Comparison of ENCODE assay signal across 23 cellular contexts in genomic region chr3:102972350-102972749, GRCh38.
DNase-seq lines count a peak whose midpoint lies in the region; FAIRE-seq and TF ChIP-seq lines count a peak whose summit lies in the region.
"Had no signal": no experiment of that assay in that cellular context is flagged by ENCODE, and none has a peak within 500 bp of the region (broad histone marks: within the 10 kb centered on the region; RNA-seq: fewer than 3 reads in every experiment).

No MANE protein-coding gene starts in this region.

- H3K9me3 Mint-ChIP-seq in astrocyte (ENCODE audit: unreplicated experiment) = peaks cover 5% of the 10 kb centered on the region
- no peaks in the 10 kb centered on the region for H3K9me3 Mint-ChIP-seq in activated T-helper 1 cell treated with anti-CD3 and anti-CD28 coated beads, Interleukin-12 subunit alpha, Interleukin-12 subunit beta, Interleukin-2, Interleukin-4 antibody, amounts not matched to agents 30 ng/mL and 10 ng/mL and 1 ng/mL, durations not matched to agents 14 hours and 24 hours and 36 hours
- H3K9me3 Mint-ChIP-seq: CD8-positive, alpha-beta T cell had no signal

- H3K4me2 ChIP-seq in astrocyte (ENCODE audit: low read length) = no peak overlapping the region
- H3K4me2 ChIP-seq: A549; BLaER1 treated with 17β-estradiol and CSF1 and Interleukin-3, amounts not matched to agents 10 nM and 100 nM had no signal

- H3K9me3 ChIP-seq in astrocyte (ENCODE audit: insufficient read depth, low read depth, low read length) (no peaks in the 10 kb centered on the region), sigmoid colon (no peaks in the 10 kb centered on the region)
- H3K9me3 ChIP-seq: A549; BLaER1 treated with 17β-estradiol and CSF1 and Interleukin-3, amounts not matched to agents 10 nM and 100 nM; Caco-2 had no signal

- no peaks in the 10 kb centered on the region for H3K4me1 Mint-ChIP-seq in astrocyte (ENCODE audit: low read depth, unreplicated experiment)
- H3K4me1 Mint-ChIP-seq in activated T-helper 1 cell treated with anti-CD3 and anti-CD28 coated beads, Interleukin-12 subunit alpha, Interleukin-12 subunit beta, Interleukin-2, Interleukin-4 antibody, amounts not matched to agents 30 ng/mL and 10 ng/mL and 1 ng/mL, durations not matched to agents 14 hours and 24 hours and 36 hours (ENCODE audit: low read depth) = no peaks in the 10 kb centered on the region
- H3K4me1 Mint-ChIP-seq: B cell had no signal

- H3K36me3 Mint-ChIP-seq in astrocyte (ENCODE audit: low read depth, unreplicated experiment) = no peaks in the 10 kb centered on the region
- no peaks in the 10 kb centered on the region for H3K36me3 Mint-ChIP-seq in activated T-helper 1 cell treated with anti-CD3 and anti-CD28 coated beads, Interleukin-12 subunit alpha, Interleukin-12 subunit beta, Interleukin-2, Interleukin-4 antibody, amounts not matched to agents 30 ng/mL and 10 ng/mL and 1 ng/mL, durations not matched to agents 14 hours and 24 hours and 36 hours (ENCODE audit: low read depth)
- H3K36me3 Mint-ChIP-seq: CD8-positive, alpha-beta T cell had no signal

- no peak overlapping the region for H3K4me3 Mint-ChIP-seq in astrocyte (ENCODE audit: unreplicated experiment)
- H3K4me3 Mint-ChIP-seq in activated T-helper 1 cell treated with anti-CD3 and anti-CD28 coated beads, Interleukin-12 subunit alpha, Interleukin-12 subunit beta, Interleukin-2, Interleukin-4 antibody, amounts not matched to agents 30 ng/mL and 10 ng/mL and 1 ng/mL, durations not matched to agents 14 hours and 24 hours and 36 hours = no peak overlapping the region
- H3K4me3 Mint-ChIP-seq: B cell; CD4-positive, alpha-beta T cell; CD8-positive, alpha-beta T cell had no signal

- H3K27ac Mint-ChIP-seq in astrocyte (ENCODE audit: unreplicated experiment) = no peak overlapping the region
- no peak overlapping the region for H3K27ac Mint-ChIP-seq in activated T-helper 1 cell treated with anti-CD3 and anti-CD28 coated beads, Interleukin-12 subunit alpha, Interleukin-12 subunit beta, Interleukin-2, Interleukin-4 antibody, amounts not matched to agents 30 ng/mL and 10 ng/mL and 1 ng/mL, durations not matched to agents 14 hours and 24 hours and 36 hours
- H3K27ac Mint-ChIP-seq: B cell; CD4-positive, alpha-beta T cell; CD8-positive, alpha-beta T cell had no signal

- H3K36me3 ChIP-seq in astrocyte (ENCODE audit: insufficient read depth, low read length) (no peaks in the 10 kb centered on the region), sigmoid colon (no peaks in the 10 kb centered on the region)
- H3K36me3 ChIP-seq: BLaER1 treated with 17β-estradiol and CSF1 and Interleukin-3, amounts not matched to agents 10 nM and 100 nM had no signal

- no peak for FAIRE-seq in astrocyte (lab: Jason Lieb, UNC)
- FAIRE-seq: A549, D721Med, G401.6, GM12891, GM19239 had no signal

- H3K27me3 Mint-ChIP-seq in astrocyte (ENCODE audit: low read depth, unreplicated experiment) = no peaks in the 10 kb centered on the region
- H3K27me3 Mint-ChIP-seq in activated T-helper 1 cell treated with anti-CD3 and anti-CD28 coated beads, Interleukin-12 subunit alpha, Interleukin-12 subunit beta, Interleukin-2, Interleukin-4 antibody, amounts not matched to agents 30 ng/mL and 10 ng/mL and 1 ng/mL, durations not matched to agents 14 hours and 24 hours and 36 hours (ENCODE audit: insufficient read depth) = no peaks in the 10 kb centered on the region
- H3K27me3 Mint-ChIP-seq: B cell; CD4-positive, alpha-beta T cell had no signal

- no peak overlapping the region for H3K4me3 ChIP-seq in astrocyte (ENCODE audit: insufficient read depth, low read depth, low read length)
- no peak overlapping the region for H3K4me3 ChIP-seq in sigmoid colon
- H3K4me3 ChIP-seq: A549; BLaER1 treated with 17β-estradiol and CSF1 and Interleukin-3, amounts not matched to agents 10 nM and 100 nM had no signal

- H3K27ac ChIP-seq in astrocyte (ENCODE audit: low read depth, low read length) (no peak overlapping the region), sigmoid colon (peak overlapping the region in 2 of 4 donors; percentile 36 to 55)
- H3K27ac ChIP-seq: 22Rv1; A549; BLaER1 treated with 17β-estradiol and CSF1 and Interleukin-3, amounts not matched to agents 10 nM and 100 nM; C4-2B had no signal

- peak in 3 of 4 donors; percentile 64 to 78 (median 72) for TF ChIP-seq EP300 in sigmoid colon (IDR thresholded peaks at IDR 0.05)

- TF ChIP-seq POLR2A in sigmoid colon (IDR thresholded peaks at IDR 0.05) = no peak

- H3K79me2 ChIP-seq in astrocyte (ENCODE audit: insufficient read depth, low read length) = no peaks in the 10 kb centered on the region

- DNase-seq in astrocyte (ENCODE audit: low read depth) = peak; percentile 10
- DNase-seq in astrocyte of the hippocampus (ENCODE audit: low read depth, low spot score) = peak; percentile 9
- DNase-seq in brain pericyte (ENCODE audit: low read depth, low spot score) = peak; percentile 6
- DNase-seq in sigmoid colon = peak; percentile 64
- DNase-seq in NOMO-1 treated with DMSO at 0.1 percent for 48 hours (lab: John Stamatoyannopoulos, UW; ENCODE audit: unreplicated experiment) = no peak
- no peak for DNase-seq in SIG-M5 treated with dmso at 0.1 percent for 504 hours (lab: John Stamatoyannopoulos, UW; ENCODE audit: unreplicated experiment)
- DNase-seq in activated T-helper 1 cell treated with anti-CD3 and anti-CD28 coated beads, Interleukin-12 subunit alpha, Interleukin-12 subunit beta, Interleukin-2, Interleukin-4 antibody, amounts not matched to agents 30 ng/mL and 10 ng/mL and 1 ng/mL, durations not matched to agents 14 hours and 24 hours and 36 hours (ENCODE audit: low spot score) = no peak
- DNase-seq: AML-193; Caco-2; Calu3; CD4-positive, alpha-beta T cell; CD8-positive, alpha-beta T cell; DMS79 treated with DMSO at 0.1 percent for 48 hours; GF-D8 had no signal

- H4K20me1 ChIP-seq in astrocyte (ENCODE audit: insufficient read depth, low read length) = no peaks in the 10 kb centered on the region
- H4K20me1 ChIP-seq: BLaER1 treated with 17β-estradiol and CSF1 and Interleukin-3, amounts not matched to agents 10 nM and 100 nM had no signal

- H2AFZ ChIP-seq in astrocyte (ENCODE audit: low read depth, low read length) = no peak overlapping the region

- TF ChIP-seq CTCF in astrocyte (IDR thresholded peaks at IDR 0.05; ENCODE audit: insufficient read depth, low read depth, low read length) (no peak), sigmoid colon (IDR thresholded peaks at IDR 0.05) (no peak)

- H3K9ac ChIP-seq in astrocyte (ENCODE audit: low read length) = no peak overlapping the region
- H3K9ac ChIP-seq: BLaER1 treated with 17β-estradiol and CSF1 and Interleukin-3, amounts not matched to agents 10 nM and 100 nM had no signal

- intact Hi-C loops in sigmoid colon (cut with DNase I) = no loop called here
- intact Hi-C loops in activated T-helper 1 cell treated with anti-CD3 and anti-CD28 coated beads, Interleukin-12 subunit alpha, Interleukin-12 subunit beta, Interleukin-2, Interleukin-4 antibody, amounts not matched to agents 30 ng/mL and 10 ng/mL and 1 ng/mL, durations not matched to agents 14 hours and 24 hours and 36 hours (cut with micrococcal nuclease) = no loop called here

- H3K27me3 ChIP-seq in astrocyte (ENCODE audit: insufficient read depth, low read length) (no peaks in the 10 kb centered on the region), sigmoid colon (no peaks in the 10 kb centered on the region)
- H3K27me3 ChIP-seq: BLaER1 treated with 17β-estradiol and CSF1 and Interleukin-3, amounts not matched to agents 10 nM and 100 nM had no signal

- H3K4me1 ChIP-seq in astrocyte (ENCODE audit: insufficient read depth, low read length) = no peaks in the 10 kb centered on the region
- peaks cover 0 to 20% (median 16%) of the 10 kb centered on the region in 4 donors for H3K4me1 ChIP-seq in sigmoid colon
- H3K4me1 ChIP-seq: A549; BLaER1 treated with 17β-estradiol and CSF1 and Interleukin-3, amounts not matched to agents 10 nM and 100 nM; Caco-2 had no signal

Comparison
In these comparisons a context has a peak if more than half of its experiments do, and no peak if none do; other contexts are left out.
1. DNase-seq: peak in astrocyte (single experiment), astrocyte of the hippocampus (single experiment), brain pericyte (single experiment) and sigmoid colon (single experiment); none in NOMO-1 treated with DMSO at 0.1 percent for 48 hours (single experiment), SIG-M5 treated with dmso at 0.1 percent for 504 hours (single experiment) and activated T-helper 1 cell treated with anti-CD3 and anti-CD28 coated beads, Interleukin-12 subunit alpha, Interleukin-12 subunit beta, Interleukin-2, Interleukin-4 antibody, amounts not matched to agents 30 ng/mL and 10 ng/mL and 1 ng/mL, durations not matched to agents 14 hours and 24 hours and 36 hours (single experiment).